Comparison of ENCODE assay signal across 28 cellular contexts in genomic region chr6:44789790-44790189, GRCh38.
"Had no signal": no experiment of that assay in that cellular context is flagged by ENCODE, and none has a peak within 500 bp of the region (broad histone marks: within the 10 kb centered on the region; RNA-seq: fewer than 3 reads in every experiment).

No MANE protein-coding gene starts in this region.

- DNase-seq: activated CD4-positive, alpha-beta T cell treated with anti-CD3 and anti-CD28 coated beads for 1 hour; activated CD4-positive, alpha-beta T cell treated with anti-CD3 and anti-CD28 coated beads for 4 hours; activated CD4-positive, alpha-beta T cell treated with anti-CD3 and anti-CD28 coated beads, Interleukin-2, amount 10 ng/mL, durations not matched to agents 7 days and 5 days; activated CD4-positive, alpha-beta T cell treated with anti-CD3 and anti-CD28 coated beads, Interleukin-2, amount 50 U/mL, for 4 hours; activated CD8-positive, alpha-beta memory T cell treated with anti-CD3 and anti-CD28 coated beads for 24 hours; activated CD8-positive, alpha-beta T cell treated with anti-CD3 and anti-CD28 coated beads for 36 hours; activated effector memory CD4-positive, alpha-beta T cell treated with Interleukin-2 at 50 U/mL for 16 hours; activated gamma-delta T cell treated with Interleukin-2 at 50 U/mL for 16 hours; activated naive CD4-positive, alpha-beta T cell treated with anti-CD3 and anti-CD28 coated beads, Interleukin-2, amount 50 U/mL, for 16 hours; activated naive CD4-positive, alpha-beta T cell treated with Interleukin-2 at 50 U/mL for 16 hours; activated T-cell treated with anti-CD3 and anti-CD28 coated beads, Interleukin-2, amount 50 U/mL, for 4 hours; amniotic stem cell; anterior cingulate cortex; body of pancreas; central memory CD4-positive, alpha-beta T cell; cerebellar nuclear complex; colonic mucosa; effector CD8-positive, alpha-beta T cell; esophagus squamous epithelium; foreskin melanocyte; T-helper 2 cell had no signal

- H3K4me3 ChIP-seq: body of pancreas, cardiac muscle cell, colonic mucosa, esophagus squamous epithelium, gastroesophageal sphincter had no signal

- H3K27me3 ChIP-seq: body of pancreas, colonic mucosa, esophagus squamous epithelium, gastroesophageal sphincter had no signal

- FAIRE-seq: endometrium, endothelial cell of umbilical vein had no signal

- ATAC-seq: activated CD8-positive, alpha-beta T cell treated with anti-CD3 and anti-CD28 coated beads for 36 hours; activated T-cell treated with anti-CD3 and anti-CD28 coated beads, Interleukin-2, amount 50 U/mL, for 4 hours; activated T-helper 17 cell treated with anti-CD3 and anti-CD28 coated beads, Interleukin-2, amount 50 U/mL, for 72 hours; body of pancreas; gastroesophageal sphincter; WTC11 had no signal

- H3K36me3 ChIP-seq: cardiac muscle cell, colonic mucosa, esophagus squamous epithelium, gastroesophageal sphincter had no signal

- H3K9me3 ChIP-seq: body of pancreas, colonic mucosa, esophagus squamous epithelium, gastroesophageal sphincter had no signal

- H3K27ac ChIP-seq: body of pancreas, cardiac muscle cell, colonic mucosa, epithelial cell of prostate, esophagus squamous epithelium, gastroesophageal sphincter had no signal

- H3K4me1 ChIP-seq: body of pancreas, colonic mucosa, esophagus squamous epithelium, gastroesophageal sphincter had no signal
